14 cellular contexts compared by ENCODE assay signal in the genomic region with DNA sequence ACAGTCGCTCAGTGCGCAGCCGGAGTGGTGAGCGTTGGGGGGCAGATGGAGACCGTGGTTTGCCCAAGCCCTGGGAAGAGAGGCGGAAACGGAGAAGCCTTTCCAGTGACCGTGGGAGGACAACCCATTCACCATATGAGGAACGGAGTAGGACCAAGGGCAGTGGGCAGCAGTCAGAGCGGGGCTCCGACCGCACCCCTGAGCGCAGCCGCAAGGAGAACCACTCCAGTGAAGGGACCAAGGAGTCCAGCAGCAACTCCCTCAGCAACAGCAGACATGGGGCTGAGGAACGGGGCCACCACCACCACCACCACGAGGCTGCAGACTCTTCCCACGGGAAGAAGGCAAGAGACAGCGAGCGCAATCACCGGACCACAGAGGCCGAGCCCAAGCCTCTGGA. TPM values are rescaled to one million over a fixed set of nuclear protein-coding genes. Genes with fewer than 3 reads are reported as not detected.
DNase-seq lines count a peak whose midpoint lies in the region; ATAC-seq, FAIRE-seq and TF ChIP-seq lines count a peak whose summit lies in the region.
"Had no signal": no experiment of that assay in that cellular context is flagged by ENCODE, and none has a peak within 500 bp of the region (broad histone marks: within the 10 kb centered on the region; RNA-seq: fewer than 3 reads in every experiment).

No MANE protein-coding gene starts in this region.

- WGBS in H9 (ENCODE audit: extremely low coverage, insufficient read length, low lambda C conversion rate), result no CpG with 5 or more reads among the region's 21 CpGs

- peaks cover 11% of the 10 kb centered on the region for H3K79me1 ChIP-seq in H9 (ENCODE audit: insufficient read depth, low read depth, low read length, poor library complexity, severe bottlenecking)

- no peak overlapping the region for H2BK20ac ChIP-seq in H9 (ENCODE audit: low read depth, low read length, poor library complexity, severe bottlenecking)

- H3K9me3 ChIP-seq in BLaER1 (no peaks in the 10 kb centered on the region), H9 (ENCODE audit: control insufficient read depth, low read depth, low read length) (no peaks in the 10 kb centered on the region)

- H4K20me1 ChIP-seq in BLaER1 (peaks cover 83% of the 10 kb centered on the region), H9 (ENCODE audit: control insufficient read depth, insufficient read depth, insufficient read length) (no peaks in the 10 kb centered on the region)

- peaks cover 54 to 82% (median 68%) of the 10 kb centered on the region in 3 experiments for H3K36me3 Mint-ChIP-seq in H9 (ENCODE audit: insufficient read depth in 1 of 3, low read depth in 3 of 3)
- H3K36me3 Mint-ChIP-seq in activated naive CD4-positive, alpha-beta T cell treated with anti-CD3 and anti-CD28 coated beads, Interleukin-2, amount 50 U/mL, for 72 hours, result peaks cover 26 to 30% of the 10 kb centered on the region in 2 donors

- peak overlapping the region; percentile 99; the same call in 1 of the 2 replicates for H3K9ac ChIP-seq in BLaER1
- H3K9ac ChIP-seq in H9 (ENCODE audit: extremely low read depth, insufficient read length, low read length), result no peak overlapping the region

- no peak overlapping the region for H3K23ac ChIP-seq in H9 (ENCODE audit: insufficient read length, low read depth, low read length)

- no peak overlapping the region for H2AK5ac ChIP-seq in H9 (ENCODE audit: insufficient read length, low read length)

- peak overlapping the region; percentile 96 for H3K4me2 ChIP-seq in BLaER1
- H3K4me2 ChIP-seq in H9 (ENCODE audit: insufficient read depth, insufficient read length, low read length), result no peak overlapping the region

- H3K27ac Mint-ChIP-seq in H9, result peak overlapping the region in 2 of 3 experiments; percentile 77 to 91; a peak in 2 of 7 replicates
- H3K27ac Mint-ChIP-seq in activated naive CD4-positive, alpha-beta T cell treated with anti-CD3 and anti-CD28 coated beads, Interleukin-2, amount 50 U/mL, for 72 hours, result peak overlapping the region; percentile 79 to 88

- no peak for TF ChIP-seq CTCF in H9 (conservative IDR thresholded peaks at IDR 0.05)

- no peak overlapping the region for H2BK5ac ChIP-seq in H9 (ENCODE audit: insufficient read length, low read length)

- H3K27ac ChIP-seq in BLaER1 (no peak overlapping the region), H9 (ENCODE audit: insufficient read length, low read depth, low read length) (no peak overlapping the region)
- H3K27ac ChIP-seq: brain microvascular endothelial cell had no signal

- no peak overlapping the region for H2AFZ ChIP-seq in H9 (ENCODE audit: low read length)

- H3K23me2 ChIP-seq in H9 (ENCODE audit: insufficient read length, low read depth, low read length, poor library complexity, severe bottlenecking), result no peaks in the 10 kb centered on the region

- H2BK12ac ChIP-seq in H9 (ENCODE audit: insufficient read length, low read depth, low read length), result no peak overlapping the region

- H4K5ac ChIP-seq in H9 (ENCODE audit: insufficient read length, low read depth, low read length), result no peak overlapping the region

- peak overlapping the region; percentile 90 for H3K4me3 ChIP-seq in BLaER1

- no peak overlapping the region for H3K4ac ChIP-seq in H9 (ENCODE audit: low read depth, low read length)

- no peaks in the 10 kb centered on the region for H3K27me3 Mint-ChIP-seq in H9 (ENCODE audit: low read depth)
- H3K27me3 Mint-ChIP-seq: naive B cell had no signal

- H4K91ac ChIP-seq in H9 (ENCODE audit: insufficient read length, low read depth, low read length), result no peak overlapping the region

- no peak overlapping the region for H3K14ac ChIP-seq in H9 (ENCODE audit: insufficient read depth, low read length)

- H3K36me3 ChIP-seq in BLaER1, result peaks cover 72% of the 10 kb centered on the region

- no peak for FAIRE-seq in HTR-8/SVneo (lab: Jason Lieb, UNC)

- H3K27me3 ChIP-seq in BLaER1 (no peaks in the 10 kb centered on the region), H9 (ENCODE audit: insufficient read depth, low read length) (no peaks in the 10 kb centered on the region)
- H3K27me3 ChIP-seq: brain microvascular endothelial cell had no signal

- no peak overlapping the region for H2BK15ac ChIP-seq in H9 (ENCODE audit: low read depth, low read length)

- H3K9me3 Mint-ChIP-seq in H9, result peaks cover 8 to 9% of the 10 kb centered on the region in 2 experiments; a peak in 4 of 5 replicates
- no peaks in the 10 kb centered on the region for H3K9me3 Mint-ChIP-seq in activated naive CD4-positive, alpha-beta T cell treated with anti-CD3 and anti-CD28 coated beads, Interleukin-2, amount 50 U/mL, for 72 hours
- H3K9me3 Mint-ChIP-seq: naive B cell had no signal

- H3K56ac ChIP-seq in H9 (ENCODE audit: insufficient read length, low read depth, low read length), result no peak overlapping the region

- H3K4me3 Mint-ChIP-seq in H9, result peak overlapping the region; percentile 80 to 86; a peak in 4 of 5 replicates

- peaks cover 42 to 58% of the 10 kb centered on the region in 2 experiments for H3K4me1 Mint-ChIP-seq in H9

- no peak overlapping the region for H3T11ph ChIP-seq in H9 (ENCODE audit: low read length)

- no peak overlapping the region for H4K8ac ChIP-seq in H9 (replicated peaks; ENCODE audit: insufficient read length, low read depth, low read length)

- no peak for DNase-seq in H9
- DNase-seq in activated naive CD4-positive, alpha-beta T cell treated with anti-CD3 and anti-CD28 coated beads, Interleukin-2, amount 50 U/mL, for 72 hours (ENCODE audit: low spot score in 2 of 2), result no peak
- DNase-seq in mesenteric fat pad (ENCODE audit: low spot score), result peak; percentile 77
- no peak for DNase-seq in nucleus accumbens (lab: John Stamatoyannopoulos, UW)
- no peak for DNase-seq in HTR-8/SVneo (ENCODE audit: insufficient read length, low spot score)
- DNase-seq in NCI-H187 treated with DMSO at 0.1 percent for 48 hours (lab: John Stamatoyannopoulos, UW), result no peak
- no peak for DNase-seq in HCEC 1CT
- DNase-seq: brain microvascular endothelial cell, DMS 273 treated with DMSO at 0.1 percent for 48 hours, MV-4-11, naive B cell, NCI-H69 had no signal

- no peak for ATAC-seq in activated naive CD4-positive, alpha-beta T cell treated with anti-CD3 and anti-CD28 coated beads, Interleukin-2, amount 50 U/mL, for 72 hours
- ATAC-seq: esophagus mucosa had no signal

- H3K4me1 ChIP-seq in BLaER1 (peaks cover 72% of the 10 kb centered on the region), H9 (ENCODE audit: insufficient read depth, low read length) (no peaks in the 10 kb centered on the region)

- no peak overlapping the region for H2BK120ac ChIP-seq in H9 (ENCODE audit: low read depth, low read length, poor library complexity, severe bottlenecking)

- peaks cover 20% of the 10 kb centered on the region; the same call in 1 of the 2 replicates for H3K79me2 ChIP-seq in H9 (ENCODE audit: insufficient read depth, low read length)

- H3K18ac ChIP-seq in H9 (ENCODE audit: insufficient read length, low read depth, low read length), result no peak overlapping the region

RNA-seq across cellular contexts. Expression of a gene that starts 2.0 kb away (rescaled TPM):
- total RNA-seq in H9 (2021), result 61.1 and 61.9 TPM in 2 replicates
- total RNA-seq in activated naive CD4-positive, alpha-beta T cell treated with anti-CD3 and anti-CD28 coated beads, Interleukin-2, amount 50 U/mL, for 72 hours, result 10 to 100 TPM; 12.6 to 22.9 TPM
- 28.0 TPM for total RNA-seq in mesenteric fat pad

RNA-seq across cellular contexts. Expression of a gene that starts 8.0 kb away (rescaled TPM):
- total RNA-seq in H9 (2021) (145 and 148 TPM in 2 replicates), mesenteric fat pad (87.8 TPM)
- total RNA-seq in activated naive CD4-positive, alpha-beta T cell treated with anti-CD3 and anti-CD28 coated beads, Interleukin-2, amount 50 U/mL, for 72 hours, result 100 to 1,000 TPM in 1 of 2 donors, 10 to 100 TPM in 1; 93.6 to 109 TPM
